ENCODE assay signal across 1 cellular context in the genomic region with DNA sequence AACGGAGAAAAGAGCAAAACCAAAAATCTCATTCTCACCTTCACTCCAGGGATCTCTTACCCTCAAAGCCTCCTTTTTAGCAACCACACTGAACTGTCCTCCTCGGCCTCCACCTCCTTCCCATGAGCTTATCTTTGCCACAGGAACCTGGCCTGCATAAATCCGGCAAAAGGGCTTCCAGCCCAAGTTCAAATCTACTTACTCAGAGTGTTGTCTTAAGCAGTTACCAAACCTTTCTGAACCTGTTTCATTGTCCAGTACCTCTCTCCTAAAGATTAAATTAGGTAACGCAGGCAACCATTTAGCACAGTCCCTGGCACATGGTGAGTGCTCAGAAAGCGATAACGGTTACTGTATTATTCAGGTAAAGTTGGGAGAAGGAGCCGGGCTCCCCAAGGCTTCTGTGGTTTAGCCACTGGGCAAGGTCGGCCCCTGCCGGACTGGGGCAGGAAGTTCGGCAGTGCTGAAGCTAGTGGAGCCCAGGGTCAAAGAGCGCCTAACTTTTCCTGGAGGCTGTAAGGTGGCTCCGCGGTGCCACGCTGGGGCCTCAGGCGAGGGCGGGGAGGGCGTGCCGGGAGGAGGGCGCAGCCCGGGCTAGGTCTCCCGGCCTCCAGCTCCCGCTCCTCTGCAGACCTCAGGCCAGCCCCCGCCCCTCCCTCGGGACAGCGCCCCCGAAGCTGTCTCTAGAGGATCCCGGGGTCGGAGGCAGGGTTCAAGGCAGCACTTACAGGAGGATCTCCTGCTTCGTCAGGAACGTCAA.
TF ChIP-seq lines count a peak whose summit lies in the region.

No MANE protein-coding gene starts in this region.

TF ChIP-seq in A549, 52 proteins besides CTCF, POLR2A, EP300 and RAD21:
- TF ChIP-seq SMC3 (IDR thresholded peaks at IDR 0.05) (peak; percentile 58; the same call in 1 of the 3 replicates), GATA3 (IDR thresholded peaks at IDR 0.05; ENCODE audit: borderline replicate concordance) (0 out of 2 replicates have a peak, but pooled peaks have one; percentile 3), NFE2L2 (conservative IDR thresholded peaks at IDR 0.05; ENCODE audit: low read length) (no peak), TP53 (CRISPR knock-in tag; IDR thresholded peaks at IDR 0.05) (peak; percentile 56; the same call in 1 of the 2 replicates), REST (IDR thresholded peaks at IDR 0.05) (no peak), RCOR1 (IDR thresholded peaks at IDR 0.05; ENCODE audit: low read depth, low read length) (no peak), KDM5A (IDR thresholded peaks at IDR 0.05) (peak; percentile 74; the same call in 1 of the 2 replicates)
- TF ChIP-seq, protein P1, sequence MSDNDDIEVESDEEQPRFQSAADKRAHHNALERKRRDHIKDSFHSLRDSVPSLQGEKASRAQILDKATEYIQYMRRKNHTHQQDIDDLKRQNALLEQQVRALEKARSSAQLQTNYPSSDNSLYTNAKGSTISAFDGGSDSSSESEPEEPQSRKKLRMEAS (IDR thresholded peaks at IDR 0.05): peak; percentile 71
